ENCODE assay signal across 8 cellular contexts in the genomic region with DNA sequence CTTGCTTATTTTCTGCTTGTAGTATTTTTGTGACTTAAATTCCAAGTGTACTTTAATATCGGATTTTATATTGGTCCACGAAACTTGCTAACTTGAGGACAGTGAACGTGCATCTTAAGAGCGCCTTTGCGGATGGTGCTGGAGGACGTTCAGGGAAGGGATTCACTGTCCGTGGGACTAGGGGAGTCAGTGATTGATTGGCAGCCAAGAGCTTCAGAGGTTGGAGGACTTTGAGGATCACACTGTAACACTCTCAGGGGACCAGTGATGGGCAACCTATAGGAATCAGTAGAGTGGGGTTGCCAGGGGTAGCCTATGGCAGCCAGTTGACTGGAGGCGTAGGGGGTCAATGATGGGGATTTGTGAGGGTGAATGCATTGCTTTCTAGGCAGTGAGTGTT. TPM values are rescaled to one million over a fixed set of nuclear protein-coding genes. Genes with fewer than 3 reads are reported as not detected.
DNase-seq lines count a peak whose midpoint lies in the region; ATAC-seq and TF ChIP-seq lines count a peak whose summit lies in the region.

No MANE protein-coding gene starts in this region.

- 7 to 10% methylated on average over 8 of the region's 8 CpGs for WGBS in esophagus, 2 donors

- no peak overlapping the region for H3K27ac ChIP-seq in DOHH2 (ENCODE audit: low read depth, low read length)
- H3K27ac ChIP-seq in PC-3 (ENCODE audit: low read length), result 0 out of 2 replicates have a peak overlapping the region, but pooled peaks have one; percentile 75
- no peak overlapping the region for H3K27ac ChIP-seq in esophagus (ENCODE audit: low read depth in 2 of 2, low read length in 1 of 2)

- H3K4me1 ChIP-seq in DOHH2 (ENCODE audit: control insufficient read depth, low read length) (peaks cover 16% of the 10 kb centered on the region), PC-3 (ENCODE audit: insufficient read depth, low read length) (peaks cover 66% of the 10 kb centered on the region), esophagus (ENCODE audit: control insufficient read depth in 2 of 2, insufficient read depth in 2 of 2, low read length in 1 of 2) (peaks cover 4 to 7% of the 10 kb centered on the region in 2 donors)

- TSS peak; percentile 54 for BruUV-seq in PC-3 (replicated peaks; lab: Mats Ljungman, UMichigan)

- peaks cover 20% of the 10 kb centered on the region for H3K27me3 Mint-ChIP-seq in osteocyte (ENCODE audit: unreplicated experiment)

- TF ChIP-seq CTCF in DOHH2 (IDR thresholded peaks at IDR 0.05; ENCODE audit: low read depth, low read length, poor library complexity, severe bottlenecking) (no peak), PC-3 (conservative IDR thresholded peaks at IDR 0.05; ENCODE audit: low read depth, low read length) (no peak), osteocyte (IDR thresholded peaks at IDR 0.05) (no peak)

- no peaks in the 10 kb centered on the region for H3K9me3 Mint-ChIP-seq in osteocyte (ENCODE audit: unreplicated experiment)

- DNase-seq in PC-3 (peak; percentile 9), osteocyte (ENCODE audit: extremely low spot score, unreplicated experiment) (no peak), GM19238 (ENCODE audit: insufficient read length, low spot score) (no peak), iPS-NIHi7 (ENCODE audit: extremely low spot score) (no peak), activated gamma-delta T cell treated with Interleukin-2 at 50 U/mL for 16 hours (no peak)
- no peak for DNase-seq in stimulated activated CD4-positive, alpha-beta T cell treated with anti-CD3 and anti-CD28 coated beads, Interleukin-4, amount 100 ng/mL, for 1 hour

- H3K9ac ChIP-seq in PC-3 (ENCODE audit: low read length), result peak overlapping the region; percentile 62

- H3K27me3 ChIP-seq in DOHH2 (ENCODE audit: control insufficient read depth, low read length) (peaks cover 10% of the 10 kb centered on the region), PC-3 (ENCODE audit: low read length) (no peaks in the 10 kb centered on the region), esophagus (ENCODE audit: control insufficient read depth in 1 of 2, insufficient read depth in 2 of 2, low read length in 2 of 2) (no peaks in the 10 kb centered on the region)

- H4K20me1 ChIP-seq in DOHH2 (ENCODE audit: control insufficient read depth, insufficient read depth, low read depth, low read length) (no peaks in the 10 kb centered on the region), PC-3 (ENCODE audit: low read length) (no peaks in the 10 kb centered on the region)

- no peaks in the 10 kb centered on the region for H3K9me3 ChIP-seq in DOHH2 (ENCODE audit: control insufficient read depth, insufficient read depth, low read length)
- H3K9me3 ChIP-seq in PC-3 (ENCODE audit: low read length), result no peaks in the 10 kb centered on the region
- H3K9me3 ChIP-seq in esophagus (ENCODE audit: control insufficient read depth in 2 of 2, insufficient read depth in 1 of 2, low read depth in 1 of 2, low read length in 1 of 2), result no peaks in the 10 kb centered on the region

- peaks cover 18% of the 10 kb centered on the region for H3K4me1 Mint-ChIP-seq in osteocyte (ENCODE audit: unreplicated experiment)

- H3K36me3 ChIP-seq in DOHH2 (ENCODE audit: control insufficient read depth, low read length) (peaks cover 14% of the 10 kb centered on the region), PC-3 (ENCODE audit: low read depth, low read length) (peaks cover 24% of the 10 kb centered on the region), esophagus (ENCODE audit: control insufficient read depth in 2 of 2, insufficient read depth in 2 of 2, low read length in 1 of 2) (peaks cover 0 to 3% of the 10 kb centered on the region in 2 donors)

- peaks cover 12% of the 10 kb centered on the region for H3K36me3 Mint-ChIP-seq in osteocyte (ENCODE audit: unreplicated experiment)

- POLR2A ChIA-PET in PC-3 (lab: Charles Lee; ENCODE audit: unreplicated experiment), result no interaction called here

- peak overlapping the region; percentile 82 for H3K4me3 ChIP-seq in DOHH2 (ENCODE audit: low read length)
- peak overlapping the region; percentile 81 for H3K4me3 ChIP-seq in PC-3 (ENCODE audit: low read length)
- peak overlapping the region; percentile 63 to 94 for H3K4me3 ChIP-seq in esophagus (ENCODE audit: low read depth in 1 of 2, low read length in 2 of 2)

- CTCF ChIA-PET in PC-3 (lab: Charles Lee), result interaction anchor here (0.6 kb wide), 1 partner anchor 97 kb away, joined by 3 read pairs; no protein-coding TSS in a partner anchor

- intact Hi-C loops in PC-3 (cut with micrococcal nuclease), result loop anchor here (1.0 kb wide), 2 partner anchors 23 to 232 kb away; no protein-coding TSS in a partner anchor

- H3F3A ChIP-seq in DOHH2 (ENCODE audit: control insufficient read depth, insufficient read depth), result no peaks in the 10 kb centered on the region
- H3F3A ChIP-seq in PC-3 (ENCODE audit: low read length, unreplicated experiment), result peaks cover 5% of the 10 kb centered on the region

- peak overlapping the region; percentile 86 for H3K4me3 Mint-ChIP-seq in osteocyte (ENCODE audit: unreplicated experiment)

- peak overlapping the region; percentile 54 for H2AFZ ChIP-seq in PC-3 (ENCODE audit: low read length)

- H3K4me2 ChIP-seq in DOHH2 (ENCODE audit: low read length) (peak overlapping the region; percentile 78), PC-3 (ENCODE audit: low read length) (peak overlapping the region; percentile 97)

- no peaks in the 10 kb centered on the region for H3K9me2 ChIP-seq in DOHH2 (replicated peaks; ENCODE audit: control insufficient read depth, low read length)
- H3K9me2 ChIP-seq in PC-3 (replicated peaks; ENCODE audit: low read length), result no peaks in the 10 kb centered on the region

- H3K79me2 ChIP-seq in DOHH2 (ENCODE audit: control insufficient read depth, low read length) (peaks cover 19% of the 10 kb centered on the region), PC-3 (ENCODE audit: low read length) (peaks cover 55% of the 10 kb centered on the region)

- 0 out of 2 replicates have a peak, but pooled peaks have one; percentile 3 for ATAC-seq in PC-3

- peak overlapping the region; percentile 84 for H3K27ac Mint-ChIP-seq in osteocyte (ENCODE audit: unreplicated experiment)

RNA-seq across cellular contexts. Expression of gene ZNF175, which starts 0.5 kb away (rescaled TPM):
- total RNA-seq in PC-3 (2014; rRNA removed), result 7.5 and 8.5 TPM in 2 replicates
- polyA plus RNA-seq in esophagus, result 1 to 10 TPM; 1.5 to 1.9 TPM
- total RNA-seq in osteocyte, result 13.5 and 16.9 TPM in 2 replicates

RNA-seq across cellular contexts. Expression of gene SIGLEC6, which starts 40.1 kb away (rescaled TPM):
- total RNA-seq in PC-3 (2014; rRNA removed), result not detected in 2 replicates
- polyA plus RNA-seq in esophagus, result under 1 TPM in 1 of 2 donors, not detected in 1; 0.13 TPM
- not detected in 2 replicates for total RNA-seq in osteocyte

RNA-seq across cellular contexts. Expression of gene SIGLEC5, which starts 58.6 kb away (rescaled TPM):
- total RNA-seq in PC-3 (2014; rRNA removed), result not detected in 2 replicates
- polyA plus RNA-seq in esophagus, result not detected
- not detected in 2 replicates for total RNA-seq in osteocyte
